In the genomic region with DNA sequence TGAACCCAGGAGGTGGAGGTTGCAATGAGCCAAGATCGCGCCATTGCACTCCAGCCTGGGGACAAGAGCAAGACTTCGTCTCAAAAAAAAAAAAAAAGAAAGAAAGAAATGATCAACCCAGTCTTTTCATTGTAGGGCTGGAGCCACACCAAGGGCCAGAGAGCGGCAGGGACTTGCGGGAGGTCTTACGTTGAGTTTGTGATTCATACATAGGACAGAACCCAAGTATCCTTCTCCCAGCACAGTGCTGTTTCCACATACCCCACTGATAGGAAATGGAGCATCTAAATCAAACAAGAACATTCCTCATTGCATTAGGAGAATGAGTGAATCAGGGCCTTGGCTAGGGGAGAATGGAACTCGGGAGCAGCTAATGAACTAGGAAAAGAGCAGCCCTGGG, we compare ENCODE assay signal across 11 cellular contexts. TPM values are rescaled to one million over a fixed set of nuclear protein-coding genes. Genes with fewer than 3 reads are reported as not detected.
DNase-seq lines count a peak whose midpoint lies in the region; TF ChIP-seq lines count a peak whose summit lies in the region.
"Had no signal": no experiment of that assay in that cellular context is flagged by ENCODE, and none has a peak within 500 bp of the region (broad histone marks: within the 10 kb centered on the region; RNA-seq: fewer than 3 reads in every experiment).

No MANE protein-coding gene starts in this region.

- H3K27me3 ChIP-seq in stomach: no peaks in the 10 kb centered on the region
- no peaks in the 10 kb centered on the region for H3K27me3 ChIP-seq in WERI-Rb-1 (ENCODE audit: insufficient read depth, low read depth, severe bottlenecking)
- H3K27me3 ChIP-seq: thyroid gland had no signal

- no peaks in the 10 kb centered on the region for H3K9me3 Mint-ChIP-seq in activated CD4-positive, alpha-beta T cell treated with anti-CD3 and anti-CD28 coated beads, Interleukin-2, amount 10 ng/mL, durations not matched to agents 7 days and 5 days
- H3K9me3 Mint-ChIP-seq in activated CD4-positive, alpha-beta memory T cell treated with anti-CD3 and anti-CD28 coated beads for 36 hours: no peaks in the 10 kb centered on the region

- TF ChIP-seq CTCF in fibroblast of mammary gland (conservative IDR thresholded peaks at IDR 0.05; ENCODE audit: control insufficient read depth, insufficient read depth, low read depth, low read length) (no peak), stomach (IDR thresholded peaks at IDR 0.05) (no peak), WERI-Rb-1 (IDR thresholded peaks at IDR 0.05; ENCODE audit: low read depth, low read length) (no peak)

- H3K9me3 ChIP-seq in stomach (no peaks in the 10 kb centered on the region), WERI-Rb-1 (ENCODE audit: severe bottlenecking) (no peaks in the 10 kb centered on the region)
- H3K9me3 ChIP-seq: thyroid gland had no signal

- no peak overlapping the region for H3K4me3 ChIP-seq in fibroblast of mammary gland (ENCODE audit: control insufficient read depth, low read depth, low read length)
- H3K4me3 ChIP-seq in stomach: no peak overlapping the region
- H3K4me3 ChIP-seq in WERI-Rb-1 (ENCODE audit: low read depth, low read length): no peak overlapping the region
- H3K4me3 ChIP-seq: thyroid gland had no signal

- H3K27ac ChIP-seq in stomach: peak overlapping the region in 4 of 5 donors; percentile 75 to 99 (median 90)
- H3K27ac ChIP-seq in WERI-Rb-1: no peak overlapping the region

- H3K36me3 Mint-ChIP-seq in activated CD4-positive, alpha-beta T cell treated with anti-CD3 and anti-CD28 coated beads, Interleukin-2, amount 10 ng/mL, durations not matched to agents 7 days and 5 days (ENCODE audit: low read depth): peaks cover 2% of the 10 kb centered on the region
- peaks cover 46% of the 10 kb centered on the region for H3K36me3 Mint-ChIP-seq in activated CD4-positive, alpha-beta memory T cell treated with anti-CD3 and anti-CD28 coated beads for 36 hours

- peak overlapping the region; percentile 44 for H3K27ac Mint-ChIP-seq in activated CD4-positive, alpha-beta T cell treated with anti-CD3 and anti-CD28 coated beads, Interleukin-2, amount 10 ng/mL, durations not matched to agents 7 days and 5 days
- peak overlapping the region; percentile 89 for H3K27ac Mint-ChIP-seq in activated CD4-positive, alpha-beta memory T cell treated with anti-CD3 and anti-CD28 coated beads for 36 hours

- POLR2A ChIA-PET in activated CD4-positive, alpha-beta T cell treated with anti-CD3 and anti-CD28 coated beads, Interleukin-2, amount 10 ng/mL, durations not matched to agents 7 days and 5 days (lab: Charles Lee): no interaction called here
- POLR2A ChIA-PET in activated CD4-positive, alpha-beta memory T cell treated with anti-CD3 and anti-CD28 coated beads for 36 hours (lab: Charles Lee): interaction anchor here (1.3 to 7.4 kb wide), 3 partner anchors 10 to 16 kb away, joined by 3 to 115 read pairs (median 12); no protein-coding TSS in a partner anchor

- H3K4me1 ChIP-seq in stomach: peaks cover 47 to 66% (median 58%) of the 10 kb centered on the region in 4 donors

- no peak for TF ChIP-seq EP300 in stomach (IDR thresholded peaks at IDR 0.05)

- peaks cover 70% of the 10 kb centered on the region for H3K4me1 Mint-ChIP-seq in activated CD4-positive, alpha-beta T cell treated with anti-CD3 and anti-CD28 coated beads, Interleukin-2, amount 10 ng/mL, durations not matched to agents 7 days and 5 days
- H3K4me1 Mint-ChIP-seq in activated CD4-positive, alpha-beta memory T cell treated with anti-CD3 and anti-CD28 coated beads for 36 hours (ENCODE audit: low read depth): peaks cover 56% of the 10 kb centered on the region

- no peak overlapping the region for H3K4me3 Mint-ChIP-seq in activated CD4-positive, alpha-beta T cell treated with anti-CD3 and anti-CD28 coated beads, Interleukin-2, amount 10 ng/mL, durations not matched to agents 7 days and 5 days
- peak overlapping the region; percentile 89 for H3K4me3 Mint-ChIP-seq in activated CD4-positive, alpha-beta memory T cell treated with anti-CD3 and anti-CD28 coated beads for 36 hours

- no peak for TF ChIP-seq POLR2A in stomach (IDR thresholded peaks at IDR 0.05)

- intact Hi-C loops in activated CD4-positive, alpha-beta memory T cell treated with anti-CD3 and anti-CD28 coated beads for 36 hours (cut with micrococcal nuclease): loop anchor here (10.0 kb wide), 1 partner anchor 690 kb away; the partner anchor contains the start of gene G3BP1
- intact Hi-C loops in stomach (cut with DNase I; ENCODE audit: low total_unique reads): no loop called here

- 91 to 95% (median 95%) methylated on average over 7 of the region's 7 CpGs for WGBS in stomach, 5 donors

- CTCF ChIA-PET in activated CD4-positive, alpha-beta T cell treated with anti-CD3 and anti-CD28 coated beads, Interleukin-2, amount 10 ng/mL, durations not matched to agents 7 days and 5 days (lab: Charles Lee): interaction anchor here (1.0 to 1.4 kb wide), 5 partner anchors 12 to 47 kb away, joined by 3 to 4 read pairs (median 3); no protein-coding TSS in a partner anchor
- CTCF ChIA-PET in activated CD4-positive, alpha-beta memory T cell treated with anti-CD3 and anti-CD28 coated beads for 36 hours (lab: Charles Lee): interaction anchor here (1.1 to 2.3 kb wide), 4 partner anchors 10 to 36 kb away, joined by 4 to 9 read pairs (median 8); no protein-coding TSS in a partner anchor

- no peak for DNase-seq in activated CD4-positive, alpha-beta T cell treated with anti-CD3 and anti-CD28 coated beads, Interleukin-2, amount 10 ng/mL, durations not matched to agents 7 days and 5 days
- DNase-seq in activated CD4-positive, alpha-beta T cell treated with anti-CD3 and anti-CD28 coated beads for 1 hour: no peak
- DNase-seq in activated CD4-positive, alpha-beta memory T cell treated with anti-CD3 and anti-CD28 coated beads for 36 hours: no peak
- peak; percentile 75 for DNase-seq in fibroblast of mammary gland (ENCODE audit: low read depth)
- no peak for DNase-seq in stomach
- DNase-seq in SHP77 treated with DMSO at 0.1 percent for 48 hours (lab: John Stamatoyannopoulos, UW): no peak
- DNase-seq in NCI-H345 treated with DMSO at 0.1 percent for 48 hours (lab: John Stamatoyannopoulos, UW; ENCODE audit: unreplicated experiment): no peak
- DNase-seq in WERI-Rb-1: no peak
- DNase-seq: DMS53, right cardiac atrium, thyroid gland had no signal

- H3K36me3 ChIP-seq in stomach (no peaks in the 10 kb centered on the region), WERI-Rb-1 (0 out of 2 replicates have a peak, but pooled peaks cover 2% of the 10 kb centered on the region)
- H3K36me3 ChIP-seq: thyroid gland had no signal

- H3K27me3 Mint-ChIP-seq in activated CD4-positive, alpha-beta T cell treated with anti-CD3 and anti-CD28 coated beads, Interleukin-2, amount 10 ng/mL, durations not matched to agents 7 days and 5 days: no peaks in the 10 kb centered on the region
- H3K27me3 Mint-ChIP-seq in activated CD4-positive, alpha-beta memory T cell treated with anti-CD3 and anti-CD28 coated beads for 36 hours: no peaks in the 10 kb centered on the region

RNA-seq across cellular contexts. Expression of gene TNIP1, which starts 3.5 kb away (rescaled TPM):
- 100 to 1,000 TPM; 127 TPM for total RNA-seq in activated CD4-positive, alpha-beta T cell treated with anti-CD3 and anti-CD28 coated beads, Interleukin-2, amount 10 ng/mL, durations not matched to agents 7 days and 5 days
- 100 to 1,000 TPM; 388 to 401 TPM for total RNA-seq in activated CD4-positive, alpha-beta memory T cell treated with anti-CD3 and anti-CD28 coated beads for 36 hours
- total RNA-seq in stomach: 100 to 1,000 TPM in 3 of 5 donors, 10 to 100 TPM in 2; 67.4 to 136 (median 118) TPM
- 100 to 1,000 TPM in 1 of 3 donors, 10 to 100 TPM in 2; 45.1 to 122 (median 90.8) TPM for polyA plus RNA-seq in stomach
